33 cellular contexts compared by ENCODE assay signal in genomic region chr19:17004386-17004785, GRCh38. TPM values are rescaled to one million over a fixed set of nuclear protein-coding genes. Genes with fewer than 3 reads are reported as not detected.
"Had no signal": no experiment of that assay in that cellular context is flagged by ENCODE, and none has a peak within 500 bp of the region (broad histone marks: within the 10 kb centered on the region; RNA-seq: fewer than 3 reads in every experiment).

No MANE protein-coding gene starts in this region.

- ATAC-seq: activated CD8-positive, alpha-beta T cell treated with anti-CD3 and anti-CD28 coated beads for 36 hours; activated naive CD4-positive, alpha-beta T cell treated with anti-CD3 and anti-CD28 coated beads, Interleukin-2, amount 50 U/mL, for 72 hours; activated T-cell treated with anti-CD3 and anti-CD28 coated beads, Interleukin-2, amount 50 U/mL, for 4 hours; activated T-cell treated with anti-CD3 and anti-CD28 coated beads, Interleukin-2, amount 50 U/mL, for 72 hours; activated T-helper 17 cell treated with anti-CD3 and anti-CD28 coated beads, Interleukin-2, amount 50 U/mL, for 72 hours; body of pancreas had no signal

- H3K4me3 Mint-ChIP-seq: activated B cell treated with CpG ODN at 0.5 μM for 24 hours; activated CD4-positive, alpha-beta memory T cell treated with anti-CD3 and anti-CD28 coated beads for 36 hours; activated CD4-positive, alpha-beta T cell treated with anti-CD3 and anti-CD28 coated beads, Interleukin-2, amount 10 ng/mL, durations not matched to agents 24 days and 14 days; activated CD8-positive, alpha-beta T cell treated with anti-CD3 and anti-CD28 coated beads for 36 hours; activated naive CD4-positive, alpha-beta T cell treated with anti-CD3 and anti-CD28 coated beads for 36 hours; activated naive CD8-positive, alpha-beta T cell treated with anti-CD3 and anti-CD28 coated beads for 36 hours; activated T-cell treated with anti-CD3 and anti-CD28 coated beads, Interleukin-2, amount 50 U/mL, for 4 hours; activated T-cell treated with anti-CD3 and anti-CD28 coated beads, Interleukin-2, amount 50 U/mL, for 72 hours; activated T-helper 1 cell treated with anti-CD3 and anti-CD28 coated beads, Interleukin-12 subunit alpha, Interleukin-12 subunit beta, Interleukin-2, Interleukin-4 antibody, amounts not matched to agents 30 ng/mL and 10 ng/mL and 1 ng/mL, durations not matched to agents 14 hours and 24 hours and 36 hours; activated T-helper 17 cell treated with anti-CD3 and anti-CD28 coated beads, Interleukin-2, amount 50 U/mL, for 72 hours; T-helper 2 cell treated with Interferon-gamma antibody and Interleukin-4, amounts not matched to agents 5 μg/mL and 100 μg/mL, for 36 hours had no signal

- H3K4me1 ChIP-seq: adrenal gland, body of pancreas, breast epithelium had no signal

- H3K9me3 ChIP-seq: adrenal gland, body of pancreas, breast epithelium had no signal

- H3K27me3 ChIP-seq: adrenal gland, body of pancreas, brain microvascular endothelial cell, breast epithelium had no signal

- H3K27me3 Mint-ChIP-seq: activated CD4-positive, alpha-beta memory T cell treated with anti-CD3 and anti-CD28 coated beads for 36 hours; activated naive CD8-positive, alpha-beta T cell treated with anti-CD3 and anti-CD28 coated beads for 36 hours; activated T-helper 17 cell treated with anti-CD3 and anti-CD28 coated beads, Interleukin-2, amount 50 U/mL, for 72 hours had no signal

- H3K36me3 Mint-ChIP-seq: activated CD4-positive, alpha-beta memory T cell treated with anti-CD3 and anti-CD28 coated beads for 36 hours; activated naive CD4-positive, alpha-beta T cell treated with anti-CD3 and anti-CD28 coated beads, Interleukin-2, amount 50 U/mL, for 72 hours; activated naive CD8-positive, alpha-beta T cell treated with anti-CD3 and anti-CD28 coated beads for 36 hours had no signal

- H3K9me3 Mint-ChIP-seq: activated B cell treated with CpG ODN at 0.5 μM for 24 hours; activated CD4-positive, alpha-beta T cell treated with anti-CD3 and anti-CD28 coated beads, Interleukin-2, amount 10 ng/mL, durations not matched to agents 24 days and 14 days; activated CD8-positive, alpha-beta T cell treated with anti-CD3 and anti-CD28 coated beads for 36 hours; activated naive CD4-positive, alpha-beta T cell treated with anti-CD3 and anti-CD28 coated beads for 36 hours; activated naive CD4-positive, alpha-beta T cell treated with anti-CD3 and anti-CD28 coated beads, Interleukin-2, amount 50 U/mL, for 72 hours; activated naive CD8-positive, alpha-beta T cell treated with anti-CD3 and anti-CD28 coated beads for 36 hours; activated T-cell treated with anti-CD3 and anti-CD28 coated beads, Interleukin-2, amount 50 U/mL, for 4 hours; activated T-cell treated with anti-CD3 and anti-CD28 coated beads, Interleukin-2, amount 50 U/mL, for 72 hours; activated T-helper 1 cell treated with anti-CD3 and anti-CD28 coated beads, Interleukin-12 subunit alpha, Interleukin-12 subunit beta, Interleukin-2, Interleukin-4 antibody, amounts not matched to agents 30 ng/mL and 10 ng/mL and 1 ng/mL, durations not matched to agents 14 hours and 24 hours and 36 hours; activated T-helper 17 cell treated with anti-CD3 and anti-CD28 coated beads, Interleukin-2, amount 50 U/mL, for 72 hours; T-helper 2 cell treated with Interferon-gamma antibody and Interleukin-4, amounts not matched to agents 5 μg/mL and 100 μg/mL, for 36 hours had no signal

- DNase-seq: activated B cell treated with CpG ODN at 0.5 μM for 24 hours; activated CD4-positive, alpha-beta memory T cell treated with anti-CD3 and anti-CD28 coated beads for 36 hours; activated CD4-positive, alpha-beta T cell treated with anti-CD3 and anti-CD28 coated beads for 4 hours; activated CD4-positive, alpha-beta T cell treated with anti-CD3 and anti-CD28 coated beads, Interleukin-2, amount 10 ng/mL, durations not matched to agents 24 days and 14 days; activated CD4-positive, alpha-beta T cell treated with anti-CD3 and anti-CD28 coated beads, Interleukin-2, amount 50 U/mL, for 1 hour; activated CD4-positive, alpha-beta T cell treated with anti-CD3 and anti-CD28 coated beads, Interleukin-2, amount 50 U/mL, for 4 hours; activated CD4-positive, CD25-positive, alpha-beta regulatory T cell treated with anti-CD3 and anti-CD28 coated beads, Interleukin-2, amount 50 U/mL, for 72 hours; activated CD8-positive, alpha-beta memory T cell treated with anti-CD3 and anti-CD28 coated beads, Interleukin-2, amount 50 U/mL, for 4 hours; activated CD8-positive, alpha-beta T cell treated with anti-CD3 and anti-CD28 coated beads for 36 hours; activated effector memory CD4-positive, alpha-beta T cell treated with anti-CD3 and anti-CD28 coated beads, Interleukin-2, amount 50 U/mL, for 16 hours; activated gamma-delta T cell treated with Interleukin-2 at 50 U/mL for 16 hours; activated naive CD4-positive, alpha-beta T cell; activated naive CD4-positive, alpha-beta T cell treated with anti-CD3 and anti-CD28 coated beads for 36 hours; activated naive CD4-positive, alpha-beta T cell treated with anti-CD3 and anti-CD28 coated beads, Interleukin-2, amount 50 U/mL, for 16 hours; activated naive CD8-positive, alpha-beta T cell treated with anti-CD3 and anti-CD28 coated beads for 36 hours; activated T-cell treated with anti-CD3 and anti-CD28 coated beads for 4 hours; activated T-cell treated with anti-CD3 and anti-CD28 coated beads, Interleukin-2, amount 50 U/mL, for 1 hour; activated T-cell treated with anti-CD3 and anti-CD28 coated beads, Interleukin-2, amount 50 U/mL, for 4 hours; activated T-cell treated with anti-CD3 and anti-CD28 coated beads, Interleukin-2, amount 50 U/mL, for 72 hours; adrenal gland; amniotic stem cell; aorta; body of pancreas; brain microvascular endothelial cell; central memory CD4-positive, alpha-beta T cell; T-helper 2 cell; T-helper 9 cell had no signal

- H3K27ac ChIP-seq: adrenal gland, body of pancreas, brain microvascular endothelial cell, breast epithelium, VCaP had no signal

- H3K27ac Mint-ChIP-seq: activated B cell treated with CpG ODN at 0.5 μM for 24 hours; activated CD4-positive, alpha-beta memory T cell treated with anti-CD3 and anti-CD28 coated beads for 36 hours; activated CD4-positive, alpha-beta T cell treated with anti-CD3 and anti-CD28 coated beads, Interleukin-2, amount 10 ng/mL, durations not matched to agents 24 days and 14 days; activated CD8-positive, alpha-beta T cell treated with anti-CD3 and anti-CD28 coated beads for 36 hours; activated naive CD4-positive, alpha-beta T cell treated with anti-CD3 and anti-CD28 coated beads for 36 hours; activated naive CD4-positive, alpha-beta T cell treated with anti-CD3 and anti-CD28 coated beads, Interleukin-2, amount 50 U/mL, for 72 hours; activated naive CD8-positive, alpha-beta T cell treated with anti-CD3 and anti-CD28 coated beads for 36 hours; activated T-cell treated with anti-CD3 and anti-CD28 coated beads, Interleukin-2, amount 50 U/mL, for 72 hours; activated T-helper 1 cell treated with anti-CD3 and anti-CD28 coated beads, Interleukin-12 subunit alpha, Interleukin-12 subunit beta, Interleukin-2, Interleukin-4 antibody, amounts not matched to agents 30 ng/mL and 10 ng/mL and 1 ng/mL, durations not matched to agents 14 hours and 24 hours and 36 hours; activated T-helper 17 cell treated with anti-CD3 and anti-CD28 coated beads, Interleukin-2, amount 50 U/mL, for 72 hours; T-helper 2 cell treated with Interferon-gamma antibody and Interleukin-4, amounts not matched to agents 5 μg/mL and 100 μg/mL, for 36 hours had no signal

- H3K4me3 ChIP-seq: adrenal gland, body of pancreas, breast epithelium had no signal

- H3K36me3 ChIP-seq: adrenal gland, brain microvascular endothelial cell, breast epithelium had no signal

RNA-seq across cellular contexts. Expression of gene CPAMD8, which starts 22.2 kb away (rescaled TPM):
- total RNA-seq: activated CD8-positive, alpha-beta T cell treated with anti-CD3 and anti-CD28 coated beads for 36 hours had no signal
